Comparison of ENCODE assay signal across 9 cellular contexts in genomic region chr17:39927928-39928867, GRCh38. TPM values are rescaled to one million over a fixed set of nuclear protein-coding genes. Genes with fewer than 3 reads are reported as not detected.
A peak's percentile ranks its signal among the peaks of the same experiment; 100 is the strongest.
DNase-seq lines count a peak whose midpoint lies in the region; ATAC-seq, FAIRE-seq and TF ChIP-seq lines count a peak whose summit lies in the region.
"Had no signal": no experiment of that assay in that cellular context is flagged by ENCODE, and none has a peak within 500 bp of the region (broad histone marks: within the 10 kb centered on the region; RNA-seq: fewer than 3 reads in every experiment).

No MANE protein-coding gene starts in this region.

- peaks cover 7% of the 10 kb centered on the region for H3K36me3 ChIP-seq in osteoblast (ENCODE audit: insufficient read depth, low read length)

- H3K79me2 ChIP-seq in osteoblast (ENCODE audit: insufficient read depth, low read length) = peaks cover 37% of the 10 kb centered on the region

- no peaks in the 10 kb centered on the region for H3K27me3 ChIP-seq in osteoblast (ENCODE audit: insufficient read depth, low read length)

- no peak for TF ChIP-seq CTCF in VCaP (conservative IDR thresholded peaks at IDR 0.05)
- TF ChIP-seq CTCF in foreskin fibroblast (IDR thresholded peaks at IDR 0.05; ENCODE audit: low read depth, low read length) = no peak
- no peak for TF ChIP-seq CTCF in osteoblast (IDR thresholded peaks at IDR 0.05; ENCODE audit: extremely low read depth, low read depth, low read length)

- H3K4me2 ChIP-seq in osteoblast (ENCODE audit: insufficient read depth, low read length) = peak overlapping the region; percentile 94

- peak; percentile 57 for FAIRE-seq in GM12892 (lab: Jason Lieb, UNC)

- peaks cover 40% of the 10 kb centered on the region for H4K20me1 ChIP-seq in osteoblast (ENCODE audit: insufficient read depth, low read length)

- ATAC-seq in HG02885 (IDR thresholded peaks at IDR 0.05; ENCODE audit: poor library complexity, unreplicated experiment) = peak; percentile 30

- peaks cover 56% of the 10 kb centered on the region for H3K4me1 ChIP-seq in osteoblast (ENCODE audit: insufficient read depth, low read length)

- DNase-seq in GM12892 (ENCODE audit: insufficient read length) (no peak), foreskin fibroblast (peak in 1 of 2 donors; percentile 16), osteoblast (ENCODE audit: insufficient read length, low spot score, missing footprints) (no peak), dedifferentiated amniotic fluid mesenchymal stem cell (ENCODE audit: extremely low spot score) (no peak), NCI-H510A (lab: John Stamatoyannopoulos, UW) (no peak)
- DNase-seq in stimulated activated CD4-positive, alpha-beta T cell treated with anti-CD3 and anti-CD28 coated beads, Interleukin-4, amount 100 ng/mL, for 24 hours = no peak

- no peak for TF ChIP-seq POLR2A in GM12892 (IDR thresholded peaks at IDR 0.05; ENCODE audit: low read depth, low read length)

- H3K4me3 ChIP-seq in foreskin fibroblast (ENCODE audit: low read depth in 1 of 2, low read length in 2 of 2) = peak overlapping the region; percentile 69 to 81
- peak overlapping the region; percentile 91 for H3K4me3 ChIP-seq in osteoblast (ENCODE audit: insufficient read depth, low read length)

- H2AFZ ChIP-seq in osteoblast (ENCODE audit: low read length) = peak overlapping the region; percentile 92

- H3K27ac ChIP-seq in VCaP (peak overlapping the region; percentile 75), osteoblast (ENCODE audit: low read depth, low read length) (peak overlapping the region; percentile 97)

- no peaks in the 10 kb centered on the region for H3K9me3 ChIP-seq in osteoblast (ENCODE audit: low read depth, low read length)

RNA-seq across cellular contexts. Expression of gene LRRC3C, which starts 0.7 kb away (rescaled TPM):
- not detected for polyA plus RNA-seq in GM12892 (2012; ENCODE audit: missing spikeins)
- not detected in 2 replicates for total RNA-seq in osteoblast
- total RNA-seq: activated CD8-positive, alpha-beta memory T cell treated with anti-CD3 and anti-CD28 coated beads for 36 hours had no signal

RNA-seq across cellular contexts. Expression of gene ORMDL3, which starts 0.8 kb away (rescaled TPM):
- polyA plus RNA-seq in GM12892 (2012; ENCODE audit: missing spikeins) = 41.1 TPM
- total RNA-seq in osteoblast = 39.8 and 46.6 TPM in 2 replicates

RNA-seq across cellular contexts. Expression of gene GSDMB, which starts 9.8 kb away (rescaled TPM):
- 8.6 TPM for polyA plus RNA-seq in GM12892 (2012; ENCODE audit: missing spikeins)
- 5.3 and 5.8 TPM in 2 replicates for total RNA-seq in osteoblast

RNA-seq across cellular contexts. Expression of gene GSDMA, which starts 34.6 kb away (rescaled TPM):
- polyA plus RNA-seq in GM12892 (2012; ENCODE audit: missing spikeins) = not detected
- under 0.01 TPM in 1 of 2 replicates, not detected in the other for total RNA-seq in osteoblast

RNA-seq across cellular contexts. Expression of gene PSMD3, which starts 52.4 kb away (rescaled TPM):
- polyA plus RNA-seq in GM12892 (2012; ENCODE audit: missing spikeins) = 70.5 TPM
- 94.8 and 99.3 TPM in 2 replicates for total RNA-seq in osteoblast
